ENCODE assay signal across 27 cellular contexts in the genomic region with DNA sequence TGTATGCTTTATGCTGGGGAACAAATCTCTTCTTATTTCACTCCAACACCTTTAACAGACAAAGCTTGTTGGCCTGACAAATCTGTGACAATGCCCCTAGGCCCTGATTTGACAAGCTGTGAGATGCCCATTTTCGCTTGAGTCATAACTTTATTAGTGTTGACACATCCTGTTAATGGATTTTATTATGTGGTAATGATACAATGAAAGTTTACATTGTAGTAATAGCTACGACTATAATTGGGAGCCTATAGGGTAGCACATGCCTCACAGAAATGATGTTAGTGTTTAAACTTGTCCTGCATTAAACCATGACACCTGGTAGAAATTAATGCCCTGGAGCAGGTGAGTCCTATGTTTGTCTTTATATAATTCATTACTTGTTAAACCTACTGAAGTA. TPM values are rescaled to one million over a fixed set of nuclear protein-coding genes. Genes with fewer than 3 reads are reported as not detected.
A peak's percentile ranks its signal among the peaks of the same experiment; 100 is the strongest.
DNase-seq lines count a peak whose midpoint lies in the region; ATAC-seq and TF ChIP-seq lines count a peak whose summit lies in the region.
"Had no signal": no experiment of that assay in that cellular context is flagged by ENCODE, and none has a peak within 500 bp of the region (broad histone marks: within the 10 kb centered on the region; RNA-seq: fewer than 3 reads in every experiment).

No MANE protein-coding gene starts in this region.

- no peaks in the 10 kb centered on the region; the same call in 1 of the 2 replicates for H3K27me3 ChIP-seq in Panc1 (ENCODE audit: control insufficient read depth, insufficient read depth, low read length)
- H3K27me3 ChIP-seq: body of pancreas, uterus had no signal

- TF ChIP-seq CTCF in HEK293 (tag by site-specific recombination; IDR thresholded peaks at IDR 0.05) (no peak), Panc1 (IDR thresholded peaks at IDR 0.05) (no peak)

- DNase-seq in NCI-H1105 treated with DMSO at 0.1 percent for 48 hours (lab: John Stamatoyannopoulos, UW), result peak; percentile 71
- no peak for DNase-seq in Panc1 (ENCODE audit: low read depth, low spot score)
- DNase-seq in foreskin melanocyte, result peak; percentile 38
- DNase-seq in COLO829 (ENCODE audit: low spot score), result no peak
- no peak for DNase-seq in NCI-H345 (lab: John Stamatoyannopoulos, UW)
- DNase-seq in T1000 (lab: John Stamatoyannopoulos, UW), result no peak
- DNase-seq: activated CD4-positive, alpha-beta T cell treated with anti-CD3 and anti-CD28 coated beads, Interleukin-2, amount 10 ng/mL, durations not matched to agents 24 days and 14 days; activated naive CD4-positive, alpha-beta T cell; activated T-cell treated with anti-CD3 and anti-CD28 coated beads, Interleukin-2, amount 50 U/mL, for 48 hours; body of pancreas; CD4-positive, alpha-beta T cell; DMS 273 treated with DMSO at 0.1 percent for 48 hours; dorsolateral prefrontal cortex; GM23248; left ventricle myocardium inferior; naive B cell; NCI-H524; SK-N-SH; stimulated activated CD4-positive, alpha-beta T cell treated with anti-CD3 and anti-CD28 coated beads, Interleukin-15, amount 100 ng/mL, for 24 hours; stimulated activated naive CD4-positive, alpha-beta T cell treated with Interleukin-2 at 50 U/mL for 16 hours; T-helper 2 cell; uterus had no signal

- H3K36me3 ChIP-seq in HEK293 (ENCODE audit: control insufficient read depth in 2 of 2, insufficient read depth in 1 of 2, low read length in 2 of 2) (no peaks in the 10 kb centered on the region), Panc1 (ENCODE audit: control insufficient read depth, insufficient read depth, low read length) (no peaks in the 10 kb centered on the region)
- H3K36me3 ChIP-seq: left ventricle myocardium inferior, neutrophil, thoracic aorta, uterus had no signal

- POLR2A ChIA-PET in HEK293 (lab: Yijun Ruan, JAX) (no interaction called here), Panc1 (lab: Charles Lee) (no interaction called here)

- no peaks in the 10 kb centered on the region for H3K9me3 ChIP-seq in HEK293 (ENCODE audit: control insufficient read depth, insufficient read depth, low read depth, low read length)
- H3K9me3 ChIP-seq in Panc1 (ENCODE audit: control insufficient read depth, insufficient read depth, low read depth, low read length), result no peaks in the 10 kb centered on the region
- H3K9me3 ChIP-seq: body of pancreas, left ventricle myocardium inferior, neutrophil, SK-N-SH, thoracic aorta, uterus had no signal

- CTCF ChIA-PET in HEK293 (lab: Yijun Ruan, JAX), result interaction anchor here (1.1 to 1.8 kb wide), 3 partner anchors 8 to 442 kb away, joined by 3 to 5 read pairs (median 3); no protein-coding TSS in a partner anchor
- CTCF ChIA-PET in Panc1 (lab: Charles Lee), result interaction anchor here (0.6 kb wide), 1 partner anchor 110 kb away, joined by 9 read pairs; no protein-coding TSS in a partner anchor

- BruUV-seq in Panc1 (replicated peaks; lab: Mats Ljungman, UMichigan), result no TSS peak

- peak; percentile 47 for ATAC-seq in Panc1
- ATAC-seq: body of pancreas had no signal

- no peak overlapping the region for H3K4me3 ChIP-seq in HEK293 (ENCODE audit: low read depth, low read length)
- H3K4me3 ChIP-seq in Panc1 (ENCODE audit: low read depth in 2 of 2, low read length in 2 of 2), result no peak overlapping the region
- H3K4me3 ChIP-seq: body of pancreas, dorsolateral prefrontal cortex, GM23248, left ventricle myocardium inferior, thoracic aorta, uterus had no signal

- H3K27ac ChIP-seq in HEK293 (ENCODE audit: extremely low read depth, low read depth, low read length) (no peak overlapping the region), Panc1 (ENCODE audit: low read length) (no peak overlapping the region)
- H3K27ac ChIP-seq: body of pancreas, dorsolateral prefrontal cortex, GM23248, left ventricle myocardium inferior, neutrophil, thoracic aorta, uterus had no signal

- in situ Hi-C loops in Panc1 (cut with HindIII; ENCODE audit: low pct_unique_long_range_greater_than_20kb, low sequenced_read_pairs), result no loop called here

- H3K4me1 ChIP-seq in HEK293 (ENCODE audit: control insufficient read depth, insufficient read depth, low read length) (no peaks in the 10 kb centered on the region), Panc1 (ENCODE audit: control insufficient read depth, insufficient read depth, low read length) (peaks cover 7% of the 10 kb centered on the region)
- H3K4me1 ChIP-seq: left ventricle myocardium inferior, uterus had no signal

- intact Hi-C loops in Panc1 (cut with micrococcal nuclease; ENCODE audit: unreplicated experiment), result no loop called here

TF ChIP-seq in HEK293, 187 proteins besides CTCF, POLR2A, EP300 and RAD21:
- TF ChIP-seq ZBTB44 (tag by site-specific recombination; IDR thresholded peaks at IDR 0.05) (no peak), ZNF366 (tag by site-specific recombination; conservative IDR thresholded peaks at IDR 0.05) (0 out of 2 replicates have a peak, but pooled peaks have one; percentile 21), HOXD13 (CRISPR knock-in tag; IDR thresholded peaks at IDR 0.05; ENCODE audit: borderline replicate concordance) (peak; percentile 60; the same call in 1 of the 2 replicates)

RNA-seq across cellular contexts. Expression of gene MMP10, which starts 3.3 kb away (rescaled TPM):
- total RNA-seq in Panc1 (2021; ENCODE audit: unreplicated experiment), result not detected
- polyA plus RNA-seq in Panc1 (2012; ENCODE audit: insufficient read length), result not detected
- total RNA-seq: activated CD4-positive, alpha-beta T cell treated with anti-CD3 and anti-CD28 coated beads, Interleukin-2, amount 10 ng/mL, durations not matched to agents 24 days and 14 days; body of pancreas; CD4-positive, alpha-beta T cell; cerebellum; dorsolateral prefrontal cortex; left ventricle myocardium inferior; thoracic aorta had no signal

RNA-seq across cellular contexts. Expression of gene MMP1, which starts 14.2 kb away (rescaled TPM):
- 0.15 TPM for total RNA-seq in Panc1 (2021; ENCODE audit: unreplicated experiment)
- not detected for polyA plus RNA-seq in Panc1 (2012; ENCODE audit: insufficient read length)
- total RNA-seq: activated CD4-positive, alpha-beta T cell treated with anti-CD3 and anti-CD28 coated beads, Interleukin-2, amount 10 ng/mL, durations not matched to agents 24 days and 14 days; CD4-positive, alpha-beta T cell; cerebellum; dorsolateral prefrontal cortex; left ventricle myocardium inferior had no signal

RNA-seq across cellular contexts. Expression of gene MMP8, which starts 59.0 kb away (rescaled TPM):
- not detected for total RNA-seq in Panc1 (2021; ENCODE audit: unreplicated experiment)
- polyA plus RNA-seq in Panc1 (2012; ENCODE audit: insufficient read length), result not detected
- total RNA-seq: activated CD4-positive, alpha-beta T cell treated with anti-CD3 and anti-CD28 coated beads, Interleukin-2, amount 10 ng/mL, durations not matched to agents 24 days and 14 days; body of pancreas; CD4-positive, alpha-beta T cell; GM23248; left ventricle myocardium inferior; pulmonary artery endothelial cell; thoracic aorta had no signal
- polyA plus RNA-seq: GM23248 had no signal

RNA-seq across cellular contexts. Expression of gene MMP3, which starts 59.7 kb away (rescaled TPM):
- total RNA-seq in Panc1 (2021; ENCODE audit: unreplicated experiment), result not detected
- polyA plus RNA-seq in Panc1 (2012; ENCODE audit: insufficient read length), result not detected
- total RNA-seq: activated CD4-positive, alpha-beta T cell treated with anti-CD3 and anti-CD28 coated beads, Interleukin-2, amount 10 ng/mL, durations not matched to agents 24 days and 14 days; CD4-positive, alpha-beta T cell; cerebellum; left ventricle myocardium inferior; pulmonary artery endothelial cell; uterus had no signal

Comparison
In these comparisons a context has a peak if more than half of its experiments do, and no peak if none do; other contexts are left out.
1. DNase-seq: peak in NCI-H1105 treated with DMSO at 0.1 percent for 48 hours (single experiment) and foreskin melanocyte (single experiment); none in Panc1 (single experiment), COLO829 (single experiment), NCI-H345 (single experiment) and T1000 (single experiment).